ENCODE assay signal across 33 cellular contexts in the genomic region with DNA sequence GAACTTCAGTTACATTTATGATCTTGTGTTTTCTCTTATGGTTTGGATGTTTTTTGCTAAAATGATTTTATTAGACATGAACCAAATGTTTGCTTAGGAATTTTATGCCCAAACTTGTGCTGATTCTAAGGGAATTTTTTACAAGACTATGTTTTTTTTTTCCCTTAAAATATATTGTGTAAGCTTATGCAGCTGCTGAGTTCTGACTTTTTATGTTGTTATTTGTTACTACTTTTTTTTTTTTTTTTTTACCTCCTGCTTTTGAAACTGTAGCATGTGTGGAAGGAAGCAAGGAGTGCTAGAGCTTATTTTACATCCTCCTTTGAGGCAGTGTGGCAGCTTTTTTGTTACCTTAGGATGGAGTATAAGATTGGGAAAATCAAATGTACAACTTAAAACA. TPM values are rescaled to one million over a fixed set of nuclear protein-coding genes. Genes with fewer than 3 reads are reported as not detected.
"Had no signal": no experiment of that assay in that cellular context is flagged by ENCODE, and none has a peak within 500 bp of the region (broad histone marks: within the 10 kb centered on the region; RNA-seq: fewer than 3 reads in every experiment).

No MANE protein-coding gene starts in this region.

- H3K36me3 Mint-ChIP-seq: activated naive CD4-positive, alpha-beta T cell treated with anti-CD3 and anti-CD28 coated beads, Interleukin-2, amount 50 U/mL, for 24 hours; activated naive CD8-positive, alpha-beta T cell treated with anti-CD3 and anti-CD28 coated beads, Interleukin-2, amount 10 ng/mL, durations not matched to agents 7 days and 5 days; brain had no signal

- H3K9me3 ChIP-seq: adrenal gland had no signal

- H3K36me3 ChIP-seq: adrenal gland had no signal

- H3K27me3 ChIP-seq: adrenal gland had no signal

- H3K4me3 ChIP-seq: adrenal gland, PC-9 had no signal

- H2AFZ ChIP-seq: PC-9 had no signal

- H3K27me3 Mint-ChIP-seq: activated naive CD4-positive, alpha-beta T cell treated with anti-CD3 and anti-CD28 coated beads, Interleukin-2, amount 50 U/mL, for 24 hours; activated naive CD8-positive, alpha-beta T cell treated with anti-CD3 and anti-CD28 coated beads, Interleukin-2, amount 10 ng/mL, durations not matched to agents 7 days and 5 days; activated T-cell treated with anti-CD3 and anti-CD28 coated beads, Interleukin-2, amount 50 U/mL, for 24 hours had no signal

- H3K4me1 Mint-ChIP-seq: brain had no signal

- H3K27ac ChIP-seq: adrenal gland, PC-9, RWPE1 had no signal

- H3K4me2 ChIP-seq: PC-9 had no signal

- ATAC-seq: activated CD8-positive, alpha-beta T cell treated with anti-CD3 and anti-CD28 coated beads, Interleukin-2, amount 10 ng/mL, durations not matched to agents 7 days and 5 days; Right ventricle myocardium inferior had no signal

- H3K9me3 Mint-ChIP-seq: activated CD4-positive, alpha-beta T cell treated with anti-CD3 and anti-CD28 coated beads, Interleukin-2, amount 10 ng/mL, durations not matched to agents 24 days and 14 days; activated naive CD4-positive, alpha-beta T cell treated with anti-CD3 and anti-CD28 coated beads, Interleukin-2, amount 50 U/mL, for 24 hours; activated naive CD8-positive, alpha-beta T cell treated with anti-CD3 and anti-CD28 coated beads, Interleukin-2, amount 10 ng/mL, durations not matched to agents 7 days and 5 days; activated T-cell treated with anti-CD3 and anti-CD28 coated beads, Interleukin-2, amount 50 U/mL, for 24 hours; activated T-helper 2 cell treated with anti-CD3 and anti-CD28 coated beads, Interferon-gamma antibody, Interleukin-2, Interleukin-4, amounts not matched to agents 10 μg/mL and 5 μg/mL and 100 μg/mL, durations not matched to agents 14 hours and 24 hours and 36 hours; brain; T-helper 1 cell treated with Interleukin-12 subunit alpha and Interleukin-12 subunit beta and Interleukin-4 antibody, amounts not matched to agents 30 μg/mL and 1 μg/mL, for 36 hours; T-helper 2 cell treated with Interferon-gamma antibody and Interleukin-4, amounts not matched to agents 5 μg/mL and 100 μg/mL, for 36 hours had no signal

- H3K27ac Mint-ChIP-seq: activated CD4-positive, alpha-beta T cell treated with anti-CD3 and anti-CD28 coated beads, Interleukin-2, amount 10 ng/mL, durations not matched to agents 24 days and 14 days; activated CD8-positive, alpha-beta T cell treated with anti-CD3 and anti-CD28 coated beads, Interleukin-2, amount 10 ng/mL, durations not matched to agents 7 days and 5 days; activated naive CD4-positive, alpha-beta T cell treated with anti-CD3 and anti-CD28 coated beads, Interleukin-2, amount 50 U/mL, for 24 hours; activated naive CD8-positive, alpha-beta T cell treated with anti-CD3 and anti-CD28 coated beads, Interleukin-2, amount 10 ng/mL, durations not matched to agents 7 days and 5 days; activated T-cell treated with anti-CD3 and anti-CD28 coated beads, Interleukin-2, amount 50 U/mL, for 24 hours; activated T-helper 2 cell treated with anti-CD3 and anti-CD28 coated beads, Interferon-gamma antibody, Interleukin-2, Interleukin-4, amounts not matched to agents 10 μg/mL and 5 μg/mL and 100 μg/mL, durations not matched to agents 14 hours and 24 hours and 36 hours; brain; T-helper 1 cell treated with Interleukin-12 subunit alpha and Interleukin-12 subunit beta and Interleukin-4 antibody, amounts not matched to agents 30 μg/mL and 1 μg/mL, for 36 hours; T-helper 2 cell treated with Interferon-gamma antibody and Interleukin-4, amounts not matched to agents 5 μg/mL and 100 μg/mL, for 36 hours had no signal

- H3K4me3 Mint-ChIP-seq: activated CD4-positive, alpha-beta T cell treated with anti-CD3 and anti-CD28 coated beads, Interleukin-2, amount 10 ng/mL, durations not matched to agents 24 days and 14 days; activated CD8-positive, alpha-beta T cell treated with anti-CD3 and anti-CD28 coated beads, Interleukin-2, amount 10 ng/mL, durations not matched to agents 7 days and 5 days; activated naive CD4-positive, alpha-beta T cell treated with anti-CD3 and anti-CD28 coated beads, Interleukin-2, amount 50 U/mL, for 24 hours; activated naive CD8-positive, alpha-beta T cell treated with anti-CD3 and anti-CD28 coated beads, Interleukin-2, amount 10 ng/mL, durations not matched to agents 7 days and 5 days; activated T-cell treated with anti-CD3 and anti-CD28 coated beads, Interleukin-2, amount 50 U/mL, for 24 hours; brain; T-helper 1 cell treated with Interleukin-12 subunit alpha and Interleukin-12 subunit beta and Interleukin-4 antibody, amounts not matched to agents 30 μg/mL and 1 μg/mL, for 36 hours; T-helper 2 cell treated with Interferon-gamma antibody and Interleukin-4, amounts not matched to agents 5 μg/mL and 100 μg/mL, for 36 hours had no signal

- DNase-seq: activated CD4-positive, alpha-beta T cell treated with anti-CD3 and anti-CD28 coated beads, Interleukin-2, amount 10 ng/mL, durations not matched to agents 24 days and 14 days; activated CD4-positive, alpha-beta T cell treated with anti-CD3 and anti-CD28 coated beads, Interleukin-2, amount 50 U/mL, for 48 hours; activated CD8-positive, alpha-beta T cell treated with anti-CD3 and anti-CD28 coated beads, Interleukin-2, amount 10 ng/mL, durations not matched to agents 7 days and 5 days; activated gamma-delta T cell; activated naive CD4-positive, alpha-beta T cell treated with Interleukin-2 at 50 U/mL for 16 hours; activated naive CD8-positive, alpha-beta T cell treated with anti-CD3 and anti-CD28 coated beads, Interleukin-2, amount 10 ng/mL, durations not matched to agents 7 days and 5 days; activated T-cell treated with anti-CD3 and anti-CD28 coated beads, Interleukin-2, amount 50 U/mL, for 24 hours; adrenal gland; caudate nucleus; Kasumi-1; KBM-7; MM.1S; MV-4-11; NCI-H1092 treated with DMSO at 0.1 percent for 48 hours; NCI-H1417; NCI-H146; NCI-H187; NCI-H2029 treated with DMSO at 0.1 percent for 48 hours; NCI-H2107; NCI-H2171; NCI-H510A; NCI-H526; NCI-H748 treated with DMSO at 0.1 percent for 48 hours; PC-9; SIG-M5 had no signal

RNA-seq across cellular contexts. Expression of a gene that starts 6.0 kb away (rescaled TPM):
- total RNA-seq: activated CD4-positive, alpha-beta T cell treated with anti-CD3 and anti-CD28 coated beads, Interleukin-2, amount 10 ng/mL, durations not matched to agents 24 days and 14 days; activated CD8-positive, alpha-beta T cell treated with anti-CD3 and anti-CD28 coated beads, Interleukin-2, amount 10 ng/mL, durations not matched to agents 7 days and 5 days; activated naive CD8-positive, alpha-beta T cell treated with anti-CD3 and anti-CD28 coated beads, Interleukin-2, amount 10 ng/mL, durations not matched to agents 7 days and 5 days; activated T-helper 2 cell treated with anti-CD3 and anti-CD28 coated beads, Interferon-gamma antibody, Interleukin-2, Interleukin-4, amounts not matched to agents 10 μg/mL and 5 μg/mL and 100 μg/mL, durations not matched to agents 14 hours and 24 hours and 36 hours; OCI-LY7 had no signal
